Comparison of ENCODE assay signal across 13 cellular contexts in the genomic region with DNA sequence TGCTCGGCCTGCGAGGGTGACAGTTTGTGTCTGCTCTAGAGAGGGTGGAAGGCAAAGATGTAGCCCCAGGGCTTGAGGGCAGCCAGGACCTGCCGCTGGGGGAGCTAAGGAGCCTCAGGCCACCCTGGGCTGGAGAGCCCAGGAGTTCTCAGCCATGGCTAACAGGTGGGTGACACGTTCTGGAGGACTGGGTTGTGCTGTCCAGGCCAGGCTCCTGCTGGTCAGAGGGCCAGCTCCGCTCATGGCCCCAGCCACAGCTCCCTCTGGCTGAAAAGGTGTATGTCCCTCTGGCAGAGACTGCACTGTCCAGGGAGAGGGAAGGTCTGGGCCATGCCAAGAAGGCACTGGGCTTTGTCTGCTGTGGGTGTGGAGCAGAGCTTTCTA. TPM values are rescaled to one million over a fixed set of nuclear protein-coding genes. Genes with fewer than 3 reads are reported as not detected.
A peak's percentile ranks its signal among the peaks of the same experiment; 100 is the strongest.
DNase-seq lines count a peak whose midpoint lies in the region; ATAC-seq and TF ChIP-seq lines count a peak whose summit lies in the region.
"Had no signal": no experiment of that assay in that cellular context is flagged by ENCODE, and none has a peak within 500 bp of the region (broad histone marks: within the 10 kb centered on the region; RNA-seq: fewer than 3 reads in every experiment).

No MANE protein-coding gene starts in this region.

- TF ChIP-seq CTCF in PC-3 (conservative IDR thresholded peaks at IDR 0.05; ENCODE audit: low read depth, low read length) (peak; percentile 44), vagina (IDR thresholded peaks at IDR 0.05) (no peak)

- H3K27me3 ChIP-seq in PC-3 (ENCODE audit: low read length) (no peaks in the 10 kb centered on the region), vagina (no peaks in the 10 kb centered on the region)

- BruUV-seq in PC-3 (replicated peaks; lab: Mats Ljungman, UMichigan): no TSS peak

- no peak overlapping the region for H3K9ac ChIP-seq in PC-3 (ENCODE audit: low read length)

- CTCF ChIA-PET in PC-3 (lab: Charles Lee): interaction anchor here (0.6 kb wide), 1 partner anchor 80 kb away, joined by 4 read pairs; no protein-coding TSS in a partner anchor

- H3K4me3 ChIP-seq in PC-3 (ENCODE audit: low read length): no peak overlapping the region
- H3K4me3 ChIP-seq in vagina: no peak overlapping the region
- H3K4me3 ChIP-seq: lung had no signal

- TF ChIP-seq POLR2A in vagina (IDR thresholded peaks at IDR 0.05): no peak

- H3K79me2 ChIP-seq in PC-3 (ENCODE audit: low read length): no peaks in the 10 kb centered on the region

- H3K36me3 ChIP-seq in PC-3 (ENCODE audit: low read depth, low read length): no peaks in the 10 kb centered on the region
- no peaks in the 10 kb centered on the region for H3K36me3 ChIP-seq in vagina

- no peak overlapping the region for H2AFZ ChIP-seq in PC-3 (ENCODE audit: low read length)

- intact Hi-C loops in Right ventricle myocardium inferior (cut with DNase I) (no loop called here), cardiac septum (cut with DNase I) (no loop called here), PC-3 (cut with micrococcal nuclease) (no loop called here), vagina (cut with DNase I) (no loop called here)

- no peaks in the 10 kb centered on the region for H3F3A ChIP-seq in PC-3 (ENCODE audit: low read length, unreplicated experiment)

- POLR2A ChIA-PET in PC-3 (lab: Charles Lee; ENCODE audit: unreplicated experiment): no interaction called here

- DNase-seq in Right ventricle myocardium inferior (ENCODE audit: missing footprints): no peak
- DNase-seq in cardiac septum (ENCODE audit: low spot score): no peak
- peak; percentile 10 for DNase-seq in PC-3
- no peak for DNase-seq in left lobe of liver (ENCODE audit: low spot score)
- peak; percentile 75 to 92 for DNase-seq in vagina (ENCODE audit: extremely low spot score in 2 of 2)
- DNase-seq in AML-193 (lab: John Stamatoyannopoulos, UW): no peak
- DNase-seq: hypothalamus; NCI-H2081; NK-92 treated with Interleukin-12 subunit alpha and Interleukin-12 subunit beta, amount 100 ng/mL, for 24 hours; stimulated activated CD4-positive, alpha-beta T cell treated with anti-CD3 and anti-CD28 coated beads, Interleukin-15, amount 100 ng/mL, for 24 hours had no signal

- no peaks in the 10 kb centered on the region for H3K4me1 ChIP-seq in PC-3 (ENCODE audit: insufficient read depth, low read length)
- H3K4me1 ChIP-seq in vagina: no peaks in the 10 kb centered on the region

- no peaks in the 10 kb centered on the region for H3K9me3 ChIP-seq in PC-3 (ENCODE audit: low read length)
- H3K9me3 ChIP-seq in vagina: no peaks in the 10 kb centered on the region

- no peak overlapping the region for H3K4me2 ChIP-seq in PC-3 (ENCODE audit: low read length)

- ATAC-seq in Right ventricle myocardium inferior: peak; percentile 10
- ATAC-seq in PC-3: peak; percentile 51
- peak; percentile 30 for ATAC-seq in left lobe of liver
- no peak for ATAC-seq in HG02938 (IDR thresholded peaks at IDR 0.05; ENCODE audit: unreplicated experiment)
- no peak for ATAC-seq in GM18870 (IDR thresholded peaks at IDR 0.05; ENCODE audit: unreplicated experiment)

- no peak overlapping the region for H3K27ac ChIP-seq in PC-3 (ENCODE audit: low read length)
- H3K27ac ChIP-seq in vagina: no peak overlapping the region

- no peaks in the 10 kb centered on the region for H3K9me2 ChIP-seq in PC-3 (replicated peaks; ENCODE audit: low read length)

- no peaks in the 10 kb centered on the region for H4K20me1 ChIP-seq in PC-3 (ENCODE audit: low read length)

RNA-seq across cellular contexts. Expression of a gene that starts 19.2 kb away (rescaled TPM):
- total RNA-seq in Right ventricle myocardium inferior (20.6 TPM), cardiac septum (22.7 TPM), PC-3 (2014; rRNA removed) (67.5 and 83.6 TPM in 2 replicates), left lobe of liver (3.4 TPM), vagina (29.5 TPM)

RNA-seq across cellular contexts. Expression of a gene that starts 48.6 kb away (rescaled TPM):
- 52.0 TPM for total RNA-seq in Right ventricle myocardium inferior
- 49.9 TPM for total RNA-seq in cardiac septum
- total RNA-seq in PC-3 (2014; rRNA removed): 49.1 and 57.9 TPM in 2 replicates
- total RNA-seq in left lobe of liver: 16.3 TPM
- total RNA-seq in vagina: 44.0 TPM

Comparison
In these comparisons a context has a peak if more than half of its experiments do, and no peak if none do; other contexts are left out.
1. ATAC-seq: peak in Right ventricle myocardium inferior (single experiment), PC-3 (single experiment) and left lobe of liver (single experiment); none in HG02938 (single experiment) and GM18870 (single experiment).
2. DNase-seq: peak in PC-3 (single experiment) and vagina (2 of 2); none in Right ventricle myocardium inferior (single experiment), cardiac septum (single experiment), left lobe of liver (single experiment) and AML-193 (0 of 2).